ENCODE assay signal across 2 cellular contexts in the genomic region with DNA sequence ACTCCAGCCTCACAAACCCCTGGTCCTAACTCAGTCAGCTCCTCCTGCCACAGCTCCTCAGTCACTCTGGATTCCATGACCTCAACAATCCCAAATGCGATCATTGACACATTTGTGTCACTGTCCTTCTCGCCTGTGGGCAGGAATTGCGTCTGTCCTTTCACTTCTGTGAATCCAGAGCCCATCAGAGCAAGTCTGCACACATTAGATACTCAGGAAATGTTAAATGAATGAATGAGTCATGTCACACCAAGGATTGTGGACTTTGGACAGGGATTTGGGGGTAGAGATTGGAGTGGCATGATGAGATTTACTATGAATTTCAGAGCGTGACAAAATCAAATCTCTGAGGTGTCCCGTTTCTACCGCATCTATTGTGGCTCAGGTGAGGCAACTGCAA.
A peak's percentile ranks its signal among the peaks of the same experiment; 100 is the strongest.
TF ChIP-seq lines count a peak whose summit lies in the region.

No MANE protein-coding gene starts in this region.

TF ChIP-seq in A549, 52 proteins besides CTCF, POLR2A, EP300 and RAD21 (continued from another document):
- TF ChIP-seq, protein P1, sequence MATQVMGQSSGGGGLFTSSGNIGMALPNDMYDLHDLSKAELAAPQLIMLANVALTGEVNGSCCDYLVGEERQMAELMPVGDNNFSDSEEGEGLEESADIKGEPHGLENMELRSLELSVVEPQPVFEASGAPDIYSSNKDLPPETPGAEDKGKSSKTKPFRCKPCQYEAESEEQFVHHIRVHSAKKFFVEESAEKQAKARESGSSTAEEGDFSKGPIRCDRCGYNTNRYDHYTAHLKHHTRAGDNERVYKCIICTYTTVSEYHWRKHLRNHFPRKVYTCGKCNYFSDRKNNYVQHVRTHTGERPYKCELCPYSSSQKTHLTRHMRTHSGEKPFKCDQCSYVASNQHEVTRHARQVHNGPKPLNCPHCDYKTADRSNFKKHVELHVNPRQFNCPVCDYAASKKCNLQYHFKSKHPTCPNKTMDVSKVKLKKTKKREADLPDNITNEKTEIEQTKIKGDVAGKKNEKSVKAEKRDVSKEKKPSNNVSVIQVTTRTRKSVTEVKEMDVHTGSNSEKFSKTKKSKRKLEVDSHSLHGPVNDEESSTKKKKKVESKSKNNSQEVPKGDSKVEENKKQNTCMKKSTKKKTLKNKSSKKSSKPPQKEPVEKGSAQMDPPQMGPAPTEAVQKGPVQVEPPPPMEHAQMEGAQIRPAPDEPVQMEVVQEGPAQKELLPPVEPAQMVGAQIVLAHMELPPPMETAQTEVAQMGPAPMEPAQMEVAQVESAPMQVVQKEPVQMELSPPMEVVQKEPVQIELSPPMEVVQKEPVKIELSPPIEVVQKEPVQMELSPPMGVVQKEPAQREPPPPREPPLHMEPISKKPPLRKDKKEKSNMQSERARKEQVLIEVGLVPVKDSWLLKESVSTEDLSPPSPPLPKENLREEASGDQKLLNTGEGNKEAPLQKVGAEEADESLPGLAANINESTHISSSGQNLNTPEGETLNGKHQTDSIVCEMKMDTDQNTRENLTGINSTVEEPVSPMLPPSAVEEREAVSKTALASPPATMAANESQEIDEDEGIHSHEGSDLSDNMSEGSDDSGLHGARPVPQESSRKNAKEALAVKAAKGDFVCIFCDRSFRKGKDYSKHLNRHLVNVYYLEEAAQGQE (IDR thresholded peaks at IDR 0.05) = no peak
- TF ChIP-seq CHD2 (IDR thresholded peaks at IDR 0.05; ENCODE audit: low read length, partially characterized antibody) (no peak), JUN (IDR thresholded peaks at IDR 0.05) (peak in 1 of 2 experiments; percentile 40; a peak in 1 of 5 replicates), ZSCAN20 (CRISPR knock-in tag; IDR thresholded peaks at IDR 0.05) (no peak), JUNB (IDR thresholded peaks at IDR 0.05) (peak; percentile 42), FOSB (CRISPR knock-in tag; IDR thresholded peaks at IDR 0.05) (no peak), RARB (CRISPR knock-in tag; IDR thresholded peaks at IDR 0.05) (no peak), HOXA7 (CRISPR knock-in tag; IDR thresholded peaks at IDR 0.05) (no peak), PHF8 (IDR thresholded peaks at IDR 0.05; ENCODE audit: borderline replicate concordance, low read depth) (no peak), RNF2 (IDR thresholded peaks at IDR 0.05; ENCODE audit: borderline replicate concordance, low read depth) (no peak), EHF (CRISPR knock-in tag; IDR thresholded peaks at IDR 0.05) (no peak)
TF ChIP-seq in A549: peak in this region for 4.

TF ChIP-seq in HCT116, 20 proteins besides CTCF, POLR2A, EP300 and RAD21 (continued from another document):
- TF ChIP-seq CBX3 (IDR thresholded peaks at IDR 0.05; ENCODE audit: low read depth) (peak; percentile 48), FOSL1 (IDR thresholded peaks at IDR 0.05; ENCODE audit: low read depth) (peak; percentile 71), TCF7L2 (IDR thresholded peaks at IDR 0.05; ENCODE audit: borderline replicate concordance, extremely low read depth, insufficient read depth, insufficient read length) (no peak), EGR1 (IDR thresholded peaks at IDR 0.05; ENCODE audit: low read depth) (no peak), SP1 (IDR thresholded peaks at IDR 0.05; ENCODE audit: low read depth) (peak; percentile 81)
- TF ChIP-seq, protein P2, sequence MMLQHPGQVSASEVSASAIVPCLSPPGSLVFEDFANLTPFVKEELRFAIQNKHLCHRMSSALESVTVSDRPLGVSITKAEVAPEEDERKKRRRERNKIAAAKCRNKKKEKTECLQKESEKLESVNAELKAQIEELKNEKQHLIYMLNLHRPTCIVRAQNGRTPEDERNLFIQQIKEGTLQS (IDR thresholded peaks at IDR 0.05) = no peak
- TF ChIP-seq, protein P1 (IDR thresholded peaks at IDR 0.05; ENCODE audit: low read depth) = no peak
